In genomic region chr14:24114536-24115450, GRCh38 we compare ENCODE assay signal across 8 cellular contexts. TPM values are rescaled to one million over a fixed set of nuclear protein-coding genes. Genes with fewer than 3 reads are reported as not detected.
A peak's percentile ranks its signal among the peaks of the same experiment; 100 is the strongest.
DNase-seq lines count a peak whose midpoint lies in the region; ATAC-seq and TF ChIP-seq lines count a peak whose summit lies in the region.

Gene DCAF11, plus strand, starts transcription at chr14:24114777. Its CDS starts 818 bp downstream, at chr14:24115595.
Gene NRL, minus strand, starts transcription at chr14:24114949. Its CDS starts 32,101 bp downstream, at chr14:24082848.

- H3K4me3 ChIP-seq in GM12865 (ENCODE audit: low read depth, low read length) (peak within 1 kb of the TSS; percentile 90), SU-DHL-6 (ENCODE audit: insufficient read depth, low read length, poor library complexity, severe bottlenecking) (peak within 1 kb of the TSS; percentile 75), ovary (peak within 1 kb of the TSS; percentile 84), thyroid gland (replicated peaks in 1 of 3) (peak within 1 kb of the TSS; percentile 63 to 97 (median 90))

- peak within 1 kb of the TSS; percentile 89 for H3K4me2 ChIP-seq in SU-DHL-6 (ENCODE audit: low read depth, low read length, poor library complexity, severe bottlenecking)

- peaks cover 16% of the 10 kb centered on the region for H3K79me2 ChIP-seq in SU-DHL-6 (ENCODE audit: insufficient read depth, low read length)

- ATAC-seq in HG02763 (IDR thresholded peaks at IDR 0.05; ENCODE audit: unreplicated experiment), result peak; percentile 79
- ATAC-seq in activated naive CD8-positive, alpha-beta T cell treated with anti-CD3 and anti-CD28 coated beads, Interleukin-2, amount 50 U/mL, for 24 hours, result peak; percentile 92
- ATAC-seq in Right ventricle myocardium superior (ENCODE audit: poor library complexity), result peak; percentile 95

- H3K4me1 Mint-ChIP-seq in activated naive CD8-positive, alpha-beta T cell treated with anti-CD3 and anti-CD28 coated beads, Interleukin-2, amount 50 U/mL, for 24 hours, result peaks cover 23% of the 10 kb centered on the region

- WGBS in ovary, 3 donors, result 0% methylated on average over 65 of the region's 65 CpGs
- WGBS in thyroid gland, 2 donors, result 0% methylated on average over 32 to 45 of the region's 65 CpGs

- peak; percentile 98 for TF ChIP-seq EP300 in ovary (IDR thresholded peaks at IDR 0.05)

- H3K27me3 ChIP-seq in SU-DHL-6 (ENCODE audit: low read length) (no peaks in the 10 kb centered on the region), ovary (no peaks in the 10 kb centered on the region), thyroid gland (no peaks in the 10 kb centered on the region)

- H3K36me3 ChIP-seq in SU-DHL-6 (ENCODE audit: low read length) (no peaks in the 10 kb centered on the region), ovary (peaks cover 8% of the 10 kb centered on the region), thyroid gland (peaks cover 16 to 25% of the 10 kb centered on the region in 2 donors)

- no peaks in the 10 kb centered on the region for H3K9me3 Mint-ChIP-seq in activated naive CD8-positive, alpha-beta T cell treated with anti-CD3 and anti-CD28 coated beads, Interleukin-2, amount 50 U/mL, for 24 hours

- no peaks in the 10 kb centered on the region for H3K9me3 ChIP-seq in SU-DHL-6 (ENCODE audit: insufficient read depth, low read length)
- H3K9me3 ChIP-seq in ovary, result no peaks in the 10 kb centered on the region
- H3K9me3 ChIP-seq in thyroid gland, result no peaks in the 10 kb centered on the region

- DNase-seq in GM12865 (ENCODE audit: low read depth), result peak; percentile 100
- DNase-seq in NCI-H1417 (lab: John Stamatoyannopoulos, UW), result peak; percentile 100
- peak; percentile 97 for DNase-seq in activated naive CD8-positive, alpha-beta T cell treated with anti-CD3 and anti-CD28 coated beads, Interleukin-2, amount 50 U/mL, for 24 hours
- peak; percentile 99 for DNase-seq in Right ventricle myocardium superior
- peak; percentile 98 to 99 (median 99) for DNase-seq in ovary
- peak; percentile 99 for DNase-seq in thyroid gland

- no peaks in the 10 kb centered on the region for H3K9me2 ChIP-seq in SU-DHL-6 (replicated peaks; ENCODE audit: insufficient read depth, low read length)

- H3K4me3 Mint-ChIP-seq in activated naive CD8-positive, alpha-beta T cell treated with anti-CD3 and anti-CD28 coated beads, Interleukin-2, amount 50 U/mL, for 24 hours, result peak within 1 kb of the TSS; percentile 96

- peak within 1 kb of the TSS; percentile 99 for H3K27ac Mint-ChIP-seq in activated naive CD8-positive, alpha-beta T cell treated with anti-CD3 and anti-CD28 coated beads, Interleukin-2, amount 50 U/mL, for 24 hours

- peaks cover 22% of the 10 kb centered on the region for H3K36me3 Mint-ChIP-seq in activated naive CD8-positive, alpha-beta T cell treated with anti-CD3 and anti-CD28 coated beads, Interleukin-2, amount 50 U/mL, for 24 hours (ENCODE audit: low read depth)

- intact Hi-C loops in Right ventricle myocardium superior (cut with DNase I), result no loop called here
- intact Hi-C loops in ovary (cut with DNase I), result loop anchor here in 1 of 4 donors (2.0 kb wide), 1 partner anchor 26 kb away; the partner anchor contains the start of gene EMC9
- intact Hi-C loops in thyroid gland (cut with DNase I), result no loop called here

- H3K9ac ChIP-seq in SU-DHL-6 (ENCODE audit: low read length), result peak within 1 kb of the TSS; percentile 82

- H2AFZ ChIP-seq in SU-DHL-6 (ENCODE audit: low read depth, low read length, severe bottlenecking), result peak within 1 kb of the TSS; percentile 49

- peaks cover 6% of the 10 kb centered on the region for H3K4me1 ChIP-seq in ovary (ENCODE audit: insufficient read depth)
- H3K4me1 ChIP-seq in thyroid gland, result peaks cover 13 to 14% of the 10 kb centered on the region in 2 donors

- TF ChIP-seq CTCF in GM12865 (IDR thresholded peaks at IDR 0.05; ENCODE audit: insufficient read depth, low read depth, low read length, missing control alignments) (no peak), SU-DHL-6 (IDR thresholded peaks at IDR 0.05; ENCODE audit: insufficient read depth, low read length, poor library complexity, severe bottlenecking) (no peak), ovary (IDR thresholded peaks at IDR 0.05) (no peak), thyroid gland (IDR thresholded peaks at IDR 0.05) (no peak)

- H3K27ac ChIP-seq in SU-DHL-6 (ENCODE audit: low read depth, low read length) (peak within 1 kb of the TSS; percentile 90), ovary (peak within 1 kb of the TSS; percentile 97 to 100), thyroid gland (peak within 1 kb of the TSS; percentile 98 to 100 (median 99))

- H3K27me3 Mint-ChIP-seq in activated naive CD8-positive, alpha-beta T cell treated with anti-CD3 and anti-CD28 coated beads, Interleukin-2, amount 50 U/mL, for 24 hours, result peaks cover 2% of the 10 kb centered on the region

- TF ChIP-seq POLR2A in ovary (IDR thresholded peaks at IDR 0.05) (peak; percentile 74), thyroid gland (IDR thresholded peaks at IDR 0.05) (peak; percentile 41 to 66)

- H3F3A ChIP-seq in SU-DHL-6 (ENCODE audit: insufficient read depth), result peaks cover 13% of the 10 kb centered on the region; the same call in 1 of the 2 replicates

- no peaks in the 10 kb centered on the region for H4K20me1 ChIP-seq in SU-DHL-6 (ENCODE audit: low read depth, low read length)

RNA-seq across cellular contexts. Expression of gene DCAF11, which starts in this region (rescaled TPM):
- total RNA-seq in Right ventricle myocardium superior (81.7 TPM), ovary (10 to 100 TPM; 34.7 to 71.4 (median 51.5) TPM), thyroid gland (100 to 1,000 TPM in 3 of 4 donors, 10 to 100 TPM in 1; 90.6 to 155 (median 132) TPM)
- 10 to 100 TPM; 38.7 to 62.4 TPM for polyA plus RNA-seq in ovary

RNA-seq across cellular contexts. Expression of gene NRL, which starts in this region (rescaled TPM):
- total RNA-seq in Right ventricle myocardium superior (0.75 TPM), ovary (1 to 10 TPM; 1.0 to 4.1 (median 2.8) TPM), thyroid gland (10 to 100 TPM in 2 of 4 donors, 1 to 10 TPM in 2; 2.1 to 11.7 (median 8.4) TPM)
- 1 to 10 TPM in 1 of 2 donors, under 1 TPM in 1; 0.78 to 2.8 TPM for polyA plus RNA-seq in ovary

Comparison
In these comparisons a context has a peak if more than half of its experiments do, and no peak if none do; other contexts are left out.
1. Peak in every context shown above with its lines: DNase-seq, ATAC-seq, H3K4me3 ChIP-seq and H3K27ac ChIP-seq.